Comparison of ENCODE assay signal across 8 cellular contexts in the genomic region with DNA sequence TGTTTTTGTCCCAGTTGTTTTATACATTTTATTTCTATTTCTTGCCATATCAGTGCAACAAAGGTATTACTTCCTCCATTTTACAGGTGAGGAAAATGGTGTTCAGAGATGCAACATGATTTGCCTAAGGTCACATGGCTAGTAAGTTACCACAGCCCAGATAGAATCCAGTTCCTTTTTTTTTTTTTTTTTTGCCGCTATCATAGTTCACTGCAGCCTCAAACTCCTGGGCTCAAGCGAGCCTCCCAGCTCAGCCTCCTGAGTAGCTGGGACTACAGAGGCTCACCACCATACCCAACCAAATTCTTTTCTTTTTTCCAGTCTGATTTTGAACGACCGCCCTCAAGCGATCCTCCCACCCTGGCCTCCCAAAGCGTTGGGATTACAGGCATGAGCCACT. TPM values are rescaled to one million over a fixed set of nuclear protein-coding genes. Genes with fewer than 3 reads are reported as not detected.
DNase-seq lines count a peak whose midpoint lies in the region; ATAC-seq and TF ChIP-seq lines count a peak whose summit lies in the region.

No MANE protein-coding gene starts in this region.

- ATAC-seq in SK-N-SH treated with all-trans-retinoic acid at 6 μM for 48 hours (no peak), HG03469 (IDR thresholded peaks at IDR 0.05; ENCODE audit: unreplicated experiment) (no peak)

- H3K9ac ChIP-seq in SK-N-SH, result no peak overlapping the region
- peak overlapping the region; percentile 74 for H3K9ac ChIP-seq in Loucy (ENCODE audit: low read depth, low read length, poor library complexity, severe bottlenecking)
- H3K9ac ChIP-seq in smooth muscle cell (ENCODE audit: low read depth), result no peak overlapping the region

- H3K27ac ChIP-seq in SK-N-SH (ENCODE audit: low read depth in 2 of 2, low read length in 1 of 2), result no peak overlapping the region
- peak overlapping the region; percentile 97 for H3K27ac ChIP-seq in effector memory CD4-positive, alpha-beta T cell (ENCODE audit: insufficient read depth, low read length, poor library complexity, severe bottlenecking)
- H3K27ac ChIP-seq in smooth muscle cell (ENCODE audit: low read depth), result no peak overlapping the region

- H3K9me2 ChIP-seq in SK-N-SH (no peaks in the 10 kb centered on the region), Loucy (replicated peaks; ENCODE audit: low read depth, low read length) (no peaks in the 10 kb centered on the region)

- 89% methylated on average over 6 of the region's 6 CpGs for WGBS in SK-N-SH (ENCODE audit: low lambda C conversion rate)
- 93% methylated on average over 6 of the region's 6 CpGs for WGBS in smooth muscle cell (ENCODE audit: low lambda C conversion rate)

- H3K36me3 ChIP-seq in SK-N-SH (replicated peaks in 1 of 2; ENCODE audit: control insufficient read depth in 1 of 2, insufficient read depth in 2 of 2, low read length in 1 of 2) (no peaks in the 10 kb centered on the region), Loucy (ENCODE audit: insufficient read depth, low read length) (no peaks in the 10 kb centered on the region; the same call in 1 of the 2 replicates), smooth muscle cell (ENCODE audit: low read depth) (no peaks in the 10 kb centered on the region)
- no peaks in the 10 kb centered on the region for H3K36me3 ChIP-seq in effector memory CD4-positive, alpha-beta T cell (ENCODE audit: control insufficient read depth, insufficient read depth, low read length)

- peak overlapping the region; percentile 97 for H2AFZ ChIP-seq in SK-N-SH (ENCODE audit: low read depth)
- H2AFZ ChIP-seq in Loucy (ENCODE audit: low read length), result peak overlapping the region; percentile 77; the same call in 1 of the 2 replicates
- peak overlapping the region; percentile 86 for H2AFZ ChIP-seq in smooth muscle cell (ENCODE audit: low read depth)

- no peak for TF ChIP-seq EP300 in SK-N-SH (IDR thresholded peaks at IDR 0.05; ENCODE audit: borderline replicate concordance in 1 of 2, low read depth in 1 of 2, low read length in 1 of 2)

- H3K4me1 ChIP-seq in SK-N-SH (ENCODE audit: control insufficient read depth in 1 of 2, insufficient read depth in 2 of 2, low read depth in 1 of 2, low read length in 1 of 2), result no peaks in the 10 kb centered on the region; a peak in 1 of 4 replicates
- H3K4me1 ChIP-seq in Loucy (ENCODE audit: insufficient read depth, low read length, poor library complexity, severe bottlenecking), result peaks cover 45% of the 10 kb centered on the region
- H3K4me1 ChIP-seq in effector memory CD4-positive, alpha-beta T cell (ENCODE audit: control insufficient read depth, insufficient read depth, low read length, poor library complexity, severe bottlenecking), result peaks cover 33% of the 10 kb centered on the region
- H3K4me1 ChIP-seq in smooth muscle cell (ENCODE audit: low read depth), result peaks cover 3% of the 10 kb centered on the region

- peak overlapping the region; percentile 65 to 89 for H3K4me3 ChIP-seq in SK-N-SH (ENCODE audit: low read depth in 2 of 2, low read length in 1 of 2)
- H3K4me3 ChIP-seq in Loucy (ENCODE audit: low read length, poor library complexity, severe bottlenecking), result peak overlapping the region; percentile 77
- peak overlapping the region; percentile 88 for H3K4me3 ChIP-seq in effector memory CD4-positive, alpha-beta T cell (ENCODE audit: insufficient read depth, low read depth, low read length, poor library complexity, severe bottlenecking)
- H3K4me3 ChIP-seq in smooth muscle cell, result peak overlapping the region; percentile 74

- H3F3A ChIP-seq in SK-N-SH (replicated peaks; ENCODE audit: insufficient read depth) (no peaks in the 10 kb centered on the region), Loucy (ENCODE audit: low read depth) (no peaks in the 10 kb centered on the region), smooth muscle cell (ENCODE audit: low read depth) (no peaks in the 10 kb centered on the region)

- POLR2A ChIA-PET in SK-N-SH (lab: Yijun Ruan, JAX), result no interaction called here

- H3K9me3 ChIP-seq in SK-N-SH, result no peaks in the 10 kb centered on the region
- H3K9me3 ChIP-seq in Loucy (ENCODE audit: insufficient read depth, low read depth, low read length), result no peaks in the 10 kb centered on the region
- no peaks in the 10 kb centered on the region for H3K9me3 ChIP-seq in effector memory CD4-positive, alpha-beta T cell (ENCODE audit: control insufficient read depth, low read length)
- no peaks in the 10 kb centered on the region for H3K9me3 ChIP-seq in smooth muscle cell (replicated peaks; ENCODE audit: low read depth)

- DNase-seq in SK-N-SH (no peak), smooth muscle cell (lab: John Stamatoyannopoulos, UW; ENCODE audit: unreplicated experiment) (no peak), cerebellar cortex (ENCODE audit: low spot score) (no peak), RKO (ENCODE audit: low spot score) (no peak)
- DNase-seq in effector memory CD4-positive, alpha-beta T cell, result no peak

- H3K79me2 ChIP-seq in SK-N-SH (ENCODE audit: insufficient read depth) (no peaks in the 10 kb centered on the region), Loucy (ENCODE audit: insufficient read depth, low read length) (peaks cover 50% of the 10 kb centered on the region), smooth muscle cell (ENCODE audit: low read depth) (no peaks in the 10 kb centered on the region)

- H3K4me2 ChIP-seq in SK-N-SH (peak overlapping the region; percentile 88), Loucy (ENCODE audit: low read depth, low read length, poor library complexity, severe bottlenecking) (peak overlapping the region; percentile 96), smooth muscle cell (peak overlapping the region; percentile 91)

- TF ChIP-seq CTCF in SK-N-SH (IDR thresholded peaks at IDR 0.05) (no peak), Loucy (conservative IDR thresholded peaks at IDR 0.05; ENCODE audit: low read length) (no peak), smooth muscle cell (IDR thresholded peaks at IDR 0.05; ENCODE audit: borderline replicate concordance, insufficient read depth, poor library complexity, severe bottlenecking) (no peak)

- no peak for TF ChIP-seq RAD21 in SK-N-SH (IDR thresholded peaks at IDR 0.05; ENCODE audit: low read length)

- H3K27me3 ChIP-seq in SK-N-SH (ENCODE audit: insufficient read depth), result no peaks in the 10 kb centered on the region
- H3K27me3 ChIP-seq in Loucy (ENCODE audit: insufficient read depth, low read length, poor library complexity, severe bottlenecking), result no peaks in the 10 kb centered on the region
- no peaks in the 10 kb centered on the region for H3K27me3 ChIP-seq in effector memory CD4-positive, alpha-beta T cell (replicated peaks; ENCODE audit: control insufficient read depth, insufficient read depth, low read length, poor library complexity, severe bottlenecking)
- H3K27me3 ChIP-seq in smooth muscle cell (ENCODE audit: low read depth), result no peaks in the 10 kb centered on the region

- CTCF ChIA-PET in SK-N-SH (lab: Yijun Ruan, JAX), result interaction anchor here (1.1 to 4.3 kb wide), 10 partner anchors 11 to 173 kb away, joined by 3 to 29 read pairs (median 6); no protein-coding TSS in a partner anchor

- no peaks in the 10 kb centered on the region for H4K20me1 ChIP-seq in SK-N-SH (ENCODE audit: insufficient read depth)
- H4K20me1 ChIP-seq in Loucy (ENCODE audit: insufficient read depth, low read length, poor library complexity, severe bottlenecking), result peaks cover 13% of the 10 kb centered on the region
- no peaks in the 10 kb centered on the region for H4K20me1 ChIP-seq in smooth muscle cell (ENCODE audit: low read depth)

TF ChIP-seq in SK-N-SH, 30 proteins besides CTCF, POLR2A, EP300 and RAD21:
- TF ChIP-seq RFX5 (IDR thresholded peaks at IDR 0.05; ENCODE audit: low read length), result no peak
- no peak for TF ChIP-seq MEF2A (IDR thresholded peaks at IDR 0.05; ENCODE audit: borderline replicate concordance, low read depth)
- TF ChIP-seq YY1 (IDR thresholded peaks at IDR 0.05; ENCODE audit: low read depth), result no peak

TF ChIP-seq in SK-N-SH treated with all-trans-retinoic acid at 6 μM for 48 hours, 23 proteins besides CTCF, POLR2A, EP300 and RAD21 (continues in another document):
- TF ChIP-seq, protein P1, sequence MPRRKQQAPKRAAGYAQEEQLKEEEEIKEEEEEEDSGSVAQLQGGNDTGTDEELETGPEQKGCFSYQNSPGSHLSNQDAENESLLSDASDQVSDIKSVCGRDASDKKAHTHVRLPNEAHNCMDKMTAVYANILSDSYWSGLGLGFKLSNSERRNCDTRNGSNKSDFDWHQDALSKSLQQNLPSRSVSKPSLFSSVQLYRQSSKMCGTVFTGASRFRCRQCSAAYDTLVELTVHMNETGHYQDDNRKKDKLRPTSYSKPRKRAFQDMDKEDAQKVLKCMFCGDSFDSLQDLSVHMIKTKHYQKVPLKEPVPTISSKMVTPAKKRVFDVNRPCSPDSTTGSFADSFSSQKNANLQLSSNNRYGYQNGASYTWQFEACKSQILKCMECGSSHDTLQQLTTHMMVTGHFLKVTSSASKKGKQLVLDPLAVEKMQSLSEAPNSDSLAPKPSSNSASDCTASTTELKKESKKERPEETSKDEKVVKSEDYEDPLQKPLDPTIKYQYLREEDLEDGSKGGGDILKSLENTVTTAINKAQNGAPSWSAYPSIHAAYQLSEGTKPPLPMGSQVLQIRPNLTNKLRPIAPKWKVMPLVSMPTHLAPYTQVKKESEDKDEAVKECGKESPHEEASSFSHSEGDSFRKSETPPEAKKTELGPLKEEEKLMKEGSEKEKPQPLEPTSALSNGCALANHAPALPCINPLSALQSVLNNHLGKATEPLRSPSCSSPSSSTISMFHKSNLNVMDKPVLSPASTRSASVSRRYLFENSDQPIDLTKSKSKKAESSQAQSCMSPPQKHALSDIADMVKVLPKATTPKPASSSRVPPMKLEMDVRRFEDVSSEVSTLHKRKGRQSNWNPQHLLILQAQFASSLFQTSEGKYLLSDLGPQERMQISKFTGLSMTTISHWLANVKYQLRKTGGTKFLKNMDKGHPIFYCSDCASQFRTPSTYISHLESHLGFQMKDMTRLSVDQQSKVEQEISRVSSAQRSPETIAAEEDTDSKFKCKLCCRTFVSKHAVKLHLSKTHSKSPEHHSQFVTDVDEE (CRISPR knock-in tag; IDR thresholded peaks at IDR 0.05), result no peak
- TF ChIP-seq PPARA (CRISPR knock-in tag; IDR thresholded peaks at IDR 0.05; ENCODE audit: borderline replicate concordance) (no peak), CSDC2 (CRISPR knock-in tag; IDR thresholded peaks at IDR 0.05) (no peak)

RNA-seq across cellular contexts. Expression of a gene that starts 0.5 kb away (rescaled TPM):
- polyA plus RNA-seq in SK-N-SH (2012; rRNA removed) (0.38 and 0.54 TPM in 2 replicates), smooth muscle cell (1.1 and 3.8 TPM in 2 replicates)
- polyA plus RNA-seq in SK-N-SH (2012; cell fraction: cytosol; rRNA removed), result 0.41 and 0.56 TPM in 2 replicates
- 0.21 and 0.22 TPM in 2 replicates for polyA plus RNA-seq in SK-N-SH (2012; cell fraction: nucleus; rRNA removed)
- total RNA-seq in smooth muscle cell, result 1.2 and 1.8 TPM in 2 replicates

RNA-seq across cellular contexts. Expression of a gene that starts 28.6 kb away (rescaled TPM):
- polyA plus RNA-seq in SK-N-SH (2012; rRNA removed) (8.0 and 10.2 TPM in 2 replicates), smooth muscle cell (16.3 and 20.3 TPM in 2 replicates)
- polyA plus RNA-seq in SK-N-SH (2012; cell fraction: cytosol; rRNA removed), result 7.5 and 8.2 TPM in 2 replicates
- 4.2 and 4.7 TPM in 2 replicates for polyA plus RNA-seq in SK-N-SH (2012; cell fraction: nucleus; rRNA removed)
- 35.0 and 36.1 TPM in 2 replicates for total RNA-seq in smooth muscle cell
